8 cellular contexts compared by ENCODE assay signal in genomic region chr16:72664122-72664479, GRCh38.
A peak's percentile ranks its signal among the peaks of the same experiment; 100 is the strongest.
DNase-seq lines count a peak whose midpoint lies in the region; ATAC-seq and TF ChIP-seq lines count a peak whose summit lies in the region.

No MANE protein-coding gene starts in this region.

- H3K9me3 ChIP-seq in A673 (ENCODE audit: low read depth, low read length, poor library complexity, severe bottlenecking), result no peaks in the 10 kb centered on the region
- H3K9me3 ChIP-seq in HUES64 (ENCODE audit: insufficient read depth, low read depth, low read length), result no peaks in the 10 kb centered on the region
- H3K9me3 ChIP-seq in mucosa of rectum (ENCODE audit: control insufficient read depth in 2 of 2, low read length in 2 of 2), result no peaks in the 10 kb centered on the region

- ATAC-seq in GM21528 (IDR thresholded peaks at IDR 0.05; ENCODE audit: low FRiP score, unreplicated experiment), result no peak

- H3K36me3 ChIP-seq in A673 (ENCODE audit: insufficient read depth, low read length, poor library complexity, severe bottlenecking), result no peaks in the 10 kb centered on the region
- H3K36me3 ChIP-seq in HUES64 (ENCODE audit: insufficient read depth, low read length), result no peaks in the 10 kb centered on the region
- H3K36me3 ChIP-seq in mucosa of rectum (ENCODE audit: control insufficient read depth in 2 of 2, insufficient read depth in 2 of 2, low read length in 2 of 2), result no peaks in the 10 kb centered on the region

- no TSS peak for BruUV-seq in A673 (replicated peaks; lab: Mats Ljungman, UMichigan)
- no TSS peak for BruUV-seq in MCF 10A (replicated peaks; lab: Mats Ljungman, UMichigan)

- H3K9me3 Mint-ChIP-seq in MCF 10A (ENCODE audit: unreplicated experiment), result no peaks in the 10 kb centered on the region

- H3K4me1 ChIP-seq in A673 (ENCODE audit: insufficient read depth, low read length, poor library complexity, severe bottlenecking), result peaks cover 5% of the 10 kb centered on the region
- peaks cover 5% of the 10 kb centered on the region; the same call in 1 of the 2 replicates for H3K4me1 ChIP-seq in HUES64 (ENCODE audit: insufficient read depth, low read length)
- peaks cover 5 to 10% of the 10 kb centered on the region in 2 donors for H3K4me1 ChIP-seq in mucosa of rectum (ENCODE audit: control insufficient read depth in 2 of 2, insufficient read depth in 2 of 2, low read length in 2 of 2)

- H3K27me3 Mint-ChIP-seq in MCF 10A (ENCODE audit: insufficient read depth, unreplicated experiment), result no peaks in the 10 kb centered on the region

- H3K4me3 Mint-ChIP-seq in MCF 10A (ENCODE audit: unreplicated experiment), result peak overlapping the region; percentile 99

- H3K4me1 Mint-ChIP-seq in MCF 10A (ENCODE audit: insufficient read depth, unreplicated experiment), result no peaks in the 10 kb centered on the region

- H3K4me3 ChIP-seq in A673 (ENCODE audit: low read depth, low read length, poor library complexity, severe bottlenecking), result peak overlapping the region; percentile 67
- H3K4me3 ChIP-seq in HUES64 (ENCODE audit: low read length), result peak overlapping the region; percentile 82
- H3K4me3 ChIP-seq in mucosa of rectum (ENCODE audit: low read length in 2 of 2), result peak overlapping the region; percentile 94 to 96

- peak overlapping the region; percentile 96 for H3K27ac Mint-ChIP-seq in MCF 10A (ENCODE audit: low read depth, unreplicated experiment)

- WGBS in HUES64, result 4% methylated on average over 17 of the region's 17 CpGs

- CTCF ChIA-PET in A673 (lab: Charles Lee) (interaction anchor here (0.6 to 0.7 kb wide), 2 partner anchors 100 to 1629 kb away, joined by 3 to 6 read pairs; no protein-coding TSS in a partner anchor), MCF 10A (lab: Yijun Ruan, JAX) (interaction anchor here (0.6 to 1.4 kb wide), 7 partner anchors 8 to 338 kb away, joined by 3 to 7 read pairs (median 4); no protein-coding TSS in a partner anchor)

- intact Hi-C loops in A673 (cut with micrococcal nuclease; ENCODE audit: unreplicated experiment) (loop anchor here (10.0 kb wide), 1 partner anchor 391 kb away; no protein-coding TSS in a partner anchor), MCF 10A (cut with micrococcal nuclease) (loop anchor here (10.0 kb wide), 3 partner anchors 391 to 531 kb away; no protein-coding TSS in a partner anchor)

- H3K27ac ChIP-seq in A673 (ENCODE audit: low read depth, low read length, poor library complexity, severe bottlenecking) (peak overlapping the region; percentile 95), HUES64 (ENCODE audit: low read depth, low read length) (peak overlapping the region; percentile 79; the same call in 1 of the 2 replicates), mucosa of rectum (ENCODE audit: low read depth in 2 of 2, low read length in 2 of 2) (no peak overlapping the region)

- POLR2A ChIA-PET in A673 (lab: Charles Lee; ENCODE audit: low non-redundant PET), result interaction anchor here (0.7 kb wide), 1 partner anchor 509 kb away, joined by 4 read pairs; no protein-coding TSS in a partner anchor
- POLR2A ChIA-PET in MCF 10A (lab: Yijun Ruan, JAX), result interaction anchor here (0.6 to 1.6 kb wide), 11 partner anchors 9 to 383 kb away, joined by 3 to 9 read pairs (median 4); no protein-coding TSS in a partner anchor

- DNase-seq in A673 (ENCODE audit: low spot score), result no peak
- peak; percentile 9 for DNase-seq in MCF 10A (ENCODE audit: unreplicated experiment)
- DNase-seq in NCI-H82 (lab: John Stamatoyannopoulos, UW), result no peak
- DNase-seq in NCI-H446 (lab: John Stamatoyannopoulos, UW), result no peak
- DNase-seq in SW 1271 (lab: John Stamatoyannopoulos, UW), result no peak

- H3K27me3 ChIP-seq in A673 (replicated peaks; ENCODE audit: insufficient read depth, low read depth, low read length, poor library complexity) (no peaks in the 10 kb centered on the region), HUES64 (ENCODE audit: insufficient read depth, low read length) (no peaks in the 10 kb centered on the region), mucosa of rectum (ENCODE audit: control insufficient read depth in 2 of 2, insufficient read depth in 2 of 2, low read length in 2 of 2) (no peaks in the 10 kb centered on the region)

- peak overlapping the region; percentile 85 for H3K9ac ChIP-seq in HUES64 (ENCODE audit: low read depth, low read length)
- H3K9ac ChIP-seq in mucosa of rectum (ENCODE audit: low read depth in 1 of 2, low read length in 2 of 2), result peak overlapping the region; percentile 83 to 93

- TF ChIP-seq CTCF in A673 (conservative IDR thresholded peaks at IDR 0.05; ENCODE audit: low read depth, low read length) (no peak), MCF 10A (IDR thresholded peaks at IDR 0.05; ENCODE audit: unreplicated experiment) (no peak)

- H3K36me3 Mint-ChIP-seq in MCF 10A (ENCODE audit: insufficient read depth, unreplicated experiment), result no peaks in the 10 kb centered on the region

Comparison
In these comparisons a context has a peak if more than half of its experiments do, and no peak if none do; other contexts are left out.
1. H3K27ac ChIP-seq: peak in A673 (single experiment) and HUES64 (single experiment); none in mucosa of rectum (0 of 2).
2. Peak in every context shown above with its lines, with median percentiles within 50 percentile points of each other: H3K4me3 ChIP-seq.